In genomic region chr9:137236238-137236935, GRCh38 we compare ENCODE assay signal across 8 cellular contexts. TPM values are rescaled to one million over a fixed set of nuclear protein-coding genes. Genes with fewer than 3 reads are reported as not detected.
A peak's percentile ranks its signal among the peaks of the same experiment; 100 is the strongest.
DNase-seq lines count a peak whose midpoint lies in the region; ATAC-seq and TF ChIP-seq lines count a peak whose summit lies in the region.

No MANE protein-coding gene starts in this region.

- H3K9me3 Mint-ChIP-seq in IgD-negative memory B cell (no peaks in the 10 kb centered on the region), naive B cell (no peaks in the 10 kb centered on the region)

- no peaks in the 10 kb centered on the region for H3K36me3 ChIP-seq in OCI-LY3 (replicated peaks; ENCODE audit: low read depth, low read length)

- H3K4me3 ChIP-seq in OCI-LY3 (ENCODE audit: low read length) = peak overlapping the region; percentile 82
- peak overlapping the region; percentile 23 for H3K4me3 ChIP-seq in epithelial cell of proximal tubule (ENCODE audit: low read depth, low read length)

- H3K27ac ChIP-seq in OCI-LY3 (ENCODE audit: low read length) = peak overlapping the region; percentile 34

- no peaks in the 10 kb centered on the region for H3K9me3 ChIP-seq in OCI-LY3 (ENCODE audit: insufficient read depth, low read length)

- peak overlapping the region; percentile 96 for H3K4me2 ChIP-seq in OCI-LY3 (ENCODE audit: low read length)

- H3K9ac ChIP-seq in OCI-LY3 (ENCODE audit: low read length) = peak overlapping the region; percentile 63

- H3K36me3 Mint-ChIP-seq in IgD-negative memory B cell = no peaks in the 10 kb centered on the region
- H3K36me3 Mint-ChIP-seq in naive B cell = peaks cover 0 to 6% of the 10 kb centered on the region in 2 donors

- no peak overlapping the region for H2AFZ ChIP-seq in OCI-LY3 (ENCODE audit: low read depth, low read length)

- H3K4me1 Mint-ChIP-seq in IgD-negative memory B cell (peaks cover 11 to 15% (median 15%) of the 10 kb centered on the region in 3 donors), naive B cell (peaks cover 12 to 25% (median 24%) of the 10 kb centered on the region in 3 donors)

- H3K79me2 ChIP-seq in OCI-LY3 (ENCODE audit: low read length) = peaks cover 30% of the 10 kb centered on the region

- H3K27ac Mint-ChIP-seq in IgD-negative memory B cell = peak overlapping the region in 1 of 3 donors; percentile 73
- peak overlapping the region in 3 of 6 donors; percentile 21 to 87 (median 57) for H3K27ac Mint-ChIP-seq in naive B cell

- peak; percentile 93 for TF ChIP-seq CTCF in OCI-LY3 (IDR thresholded peaks at IDR 0.05; ENCODE audit: low read depth, low read length)
- peak; percentile 95 for TF ChIP-seq CTCF in epithelial cell of proximal tubule (conservative IDR thresholded peaks at IDR 0.05; ENCODE audit: low read depth, low read length)

- H3K4me3 Mint-ChIP-seq in IgD-negative memory B cell (peak overlapping the region in 3 of 4 donors; percentile 37 to 60 (median 43)), naive B cell (peak overlapping the region in 6 of 8 donors; percentile 9 to 45 (median 25))

- H3K27me3 Mint-ChIP-seq in IgD-negative memory B cell = no peaks in the 10 kb centered on the region
- peaks cover 0 to 8% (median 0%) of the 10 kb centered on the region in 3 donors for H3K27me3 Mint-ChIP-seq in naive B cell

- peaks cover 42% of the 10 kb centered on the region for H3K4me1 ChIP-seq in OCI-LY3 (ENCODE audit: low read length)

- no peaks in the 10 kb centered on the region for H4K20me1 ChIP-seq in OCI-LY3 (ENCODE audit: insufficient read depth, low read length)

- DNase-seq in EL = peak; percentile 77
- peak; percentile 86 for DNase-seq in activated T-cell treated with anti-CD3 and anti-CD28 coated beads for 24 hours (ENCODE audit: low read depth)
- no peak for DNase-seq in epithelial cell of proximal tubule (ENCODE audit: low read depth)
- DNase-seq in naive B cell = peak; percentile 91
- DNase-seq in stimulated activated CD8-positive, alpha-beta memory T cell treated with anti-CD3 and anti-CD28 coated beads, Interleukin-7, amount 100 ng/mL, for 4 hours (ENCODE audit: low read depth in 2 of 2) = peak; percentile 78 to 81

- 0 out of 2 replicates have a peak, but pooled peaks cover 2% of the 10 kb centered on the region for H3K27me3 ChIP-seq in OCI-LY3 (ENCODE audit: low read depth, low read length)

- ATAC-seq in naive B cell (ENCODE audit: low read depth in 2 of 2) (peak; percentile 32 to 35), GM18870 (IDR thresholded peaks at IDR 0.05; ENCODE audit: unreplicated experiment) (no peak)

RNA-seq across cellular contexts. Expression of gene TUBB4B, which starts 4.7 kb away (rescaled TPM):
- polyA plus RNA-seq in IgD-negative memory B cell = 88.4 TPM
- total RNA-seq in epithelial cell of proximal tubule = 725 and 1,240 TPM in 2 replicates
- polyA plus RNA-seq in naive B cell (ENCODE audit: low read depth in 6 of 6) = 10 to 100 TPM; 22.7 to 53.2 (median 40.2) TPM

RNA-seq across cellular contexts. Expression of gene SLC34A3, which starts 5.7 kb away (rescaled TPM):
- not detected for polyA plus RNA-seq in IgD-negative memory B cell
- total RNA-seq in epithelial cell of proximal tubule = 0.07 TPM in 1 of 2 replicates, not detected in the other
- polyA plus RNA-seq in naive B cell (ENCODE audit: low read depth in 6 of 6) = not detected

RNA-seq across cellular contexts. Expression of gene RNF224, which starts 9.1 kb away (rescaled TPM):
- not detected for polyA plus RNA-seq in IgD-negative memory B cell
- not detected in 2 replicates for total RNA-seq in epithelial cell of proximal tubule
- polyA plus RNA-seq in naive B cell (ENCODE audit: low read depth in 6 of 6) = not detected

RNA-seq across cellular contexts. Expression of gene CYSRT1, which starts 11.4 kb away (rescaled TPM):
- polyA plus RNA-seq in IgD-negative memory B cell (not detected), naive B cell (ENCODE audit: low read depth in 6 of 6) (not detected)
- total RNA-seq in epithelial cell of proximal tubule = 0.17 and 0.94 TPM in 2 replicates

RNA-seq across cellular contexts. Expression of gene RNF208, which starts 14.3 kb away (rescaled TPM):
- not detected for polyA plus RNA-seq in IgD-negative memory B cell
- 0.22 and 1.5 TPM in 2 replicates for total RNA-seq in epithelial cell of proximal tubule
- under 1 TPM in 1 of 6 donors, not detected in 5; 0.30 TPM for polyA plus RNA-seq in naive B cell (ENCODE audit: low read depth in 6 of 6)
